In genomic region chr16:89721644-89722391, GRCh38 we compare ENCODE assay signal across 8 cellular contexts. TPM values are rescaled to one million over a fixed set of nuclear protein-coding genes. Genes with fewer than 3 reads are reported as not detected.
DNase-seq lines count a peak whose midpoint lies in the region; ATAC-seq lines count a peak whose summit lies in the region.

No MANE protein-coding gene starts in this region.

- no peaks in the 10 kb centered on the region for H3K27me3 Mint-ChIP-seq in central memory CD8-positive, alpha-beta T cell

- ATAC-seq in GM21423 (IDR thresholded peaks at IDR 0.05; ENCODE audit: unreplicated experiment) (peak; percentile 29), sciatic nerve (no peak)
- peak; percentile 59 for ATAC-seq in central memory CD8-positive, alpha-beta T cell (replicated peaks; ENCODE audit: extremely low read depth, poor library complexity, severe bottlenecking)

- H3K36me3 Mint-ChIP-seq in central memory CD8-positive, alpha-beta T cell (ENCODE audit: insufficient read depth) = peaks cover 59% of the 10 kb centered on the region

- H3K27ac Mint-ChIP-seq in central memory CD8-positive, alpha-beta T cell (ENCODE audit: low read depth) = peak overlapping the region; percentile 97

- intact Hi-C loops in sciatic nerve (cut with DNase I) = no loop called here

- no peaks in the 10 kb centered on the region for H3K9me3 Mint-ChIP-seq in central memory CD8-positive, alpha-beta T cell

- peak; percentile 67 for DNase-seq in D341Med (ENCODE audit: low spot score)
- peak; percentile 86 for DNase-seq in KBM-7
- DNase-seq in activated CD4-positive, CD25-positive, alpha-beta regulatory T cell treated with anti-CD3 and anti-CD28 coated beads, Interleukin-2, amount 50 U/mL, for 16 hours (ENCODE audit: low read depth, low spot score) = peak; percentile 79
- DNase-seq in central memory CD8-positive, alpha-beta T cell (ENCODE audit: low spot score in 2 of 2) = peak; percentile 81 to 92
- DNase-seq in left kidney (ENCODE audit: low read depth, low spot score) = peak; percentile 71
- peak; percentile 62 to 77 (median 66) for DNase-seq in stimulated activated CD4-positive, alpha-beta T cell treated with anti-CD3 and anti-CD28 coated beads, TNF-alpha, amount 100 ng/mL, for 24 hours (ENCODE audit: low read depth in 3 of 3)
- no peak for DNase-seq in sciatic nerve (ENCODE audit: low spot score)

- H3K4me3 Mint-ChIP-seq in central memory CD8-positive, alpha-beta T cell = peak overlapping the region; percentile 93

- H3K4me1 Mint-ChIP-seq in central memory CD8-positive, alpha-beta T cell = peaks cover 51% of the 10 kb centered on the region

- in situ Hi-C loops in KBM-7 (cut with MboI; ENCODE audit: low pct_unique_long_range_greater_than_20kb, low sequenced_read_pairs) = no loop called here

RNA-seq across cellular contexts. Expression of gene ZNF276, which starts 0.5 kb away (rescaled TPM):
- 39.8 TPM for total RNA-seq in sciatic nerve

RNA-seq across cellular contexts. Expression of gene VPS9D1, which starts 1.1 kb away (rescaled TPM):
- 14.2 TPM for total RNA-seq in sciatic nerve

RNA-seq across cellular contexts. Expression of gene SPATA2L, which starts 20.3 kb away (rescaled TPM):
- total RNA-seq in sciatic nerve = 10.6 TPM

RNA-seq across cellular contexts. Expression of gene CDK10, which starts 35.3 kb away (rescaled TPM):
- total RNA-seq in sciatic nerve = 58.8 TPM
